In the genomic region with DNA sequence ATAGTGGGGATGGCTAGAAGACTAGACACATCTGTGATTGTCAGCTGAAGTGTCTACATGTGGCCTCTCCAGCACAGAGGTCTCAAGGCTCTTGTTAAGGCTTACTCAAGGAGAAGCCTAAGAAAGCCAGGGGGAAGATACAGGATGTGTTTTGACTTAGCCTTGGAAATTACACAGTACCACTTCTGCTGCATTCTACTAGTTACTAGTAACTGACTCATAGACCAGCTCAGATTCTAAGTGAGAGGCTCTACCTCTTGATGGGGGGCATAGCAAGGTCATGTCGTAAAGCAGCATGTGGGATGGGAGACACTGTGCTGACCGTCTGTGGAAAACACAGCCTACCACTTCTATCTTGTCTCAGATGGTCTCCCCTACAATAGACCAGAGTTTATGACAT, we compare ENCODE assay signal across 21 cellular contexts.
DNase-seq lines count a peak whose midpoint lies in the region; TF ChIP-seq lines count a peak whose summit lies in the region.
"Had no signal": no experiment of that assay in that cellular context is flagged by ENCODE, and none has a peak within 500 bp of the region (broad histone marks: within the 10 kb centered on the region; RNA-seq: fewer than 3 reads in every experiment).

No MANE protein-coding gene starts in this region.

- H3K9me2 ChIP-seq in GM23248 (ENCODE audit: insufficient read depth), result no peaks in the 10 kb centered on the region

- no peak overlapping the region for H3K9ac ChIP-seq in GM23248

- WGBS in GM23248 (ENCODE audit: low coverage in 1 of 2, low lambda C conversion rate in 2 of 2, missing lambda C conversion rate in 2 of 2), 2 experiments, result 37 to 44% methylated on average over 2 of the region's 2 CpGs

- TF ChIP-seq CTCF in AG04449 (IDR thresholded peaks at IDR 0.05; ENCODE audit: insufficient read depth, low read length, missing control alignments) (no peak), epithelial cell of esophagus (IDR thresholded peaks at IDR 0.05; ENCODE audit: insufficient read depth, low read depth, low read length, missing control alignments) (no peak), vagina (IDR thresholded peaks at IDR 0.05) (no peak)

- H3K4me2 ChIP-seq in GM23248 (ENCODE audit: unreplicated experiment), result no peak overlapping the region
- H3K4me2 ChIP-seq: GM23338 had no signal

- H3K27me3 ChIP-seq in GM23248 (replicated peaks; ENCODE audit: insufficient read depth) (no peaks in the 10 kb centered on the region), vagina (no peaks in the 10 kb centered on the region)
- H3K27me3 ChIP-seq: SJCRH30, uterus had no signal

- TF ChIP-seq POLR2A in vagina (IDR thresholded peaks at IDR 0.05), result no peak

- no peaks in the 10 kb centered on the region for H4K20me1 ChIP-seq in GM23248 (ENCODE audit: insufficient read depth)

- H2AFZ ChIP-seq in GM23248, result no peak overlapping the region
- H2AFZ ChIP-seq: GM23338 had no signal

- H3K9me3 ChIP-seq in GM23248 (ENCODE audit: low read depth) (no peaks in the 10 kb centered on the region), vagina (no peaks in the 10 kb centered on the region)
- H3K9me3 ChIP-seq: SJCRH30, uterus had no signal

- H3K27ac ChIP-seq in GM23248 (no peak overlapping the region), vagina (no peak overlapping the region)
- H3K27ac ChIP-seq: SJCRH30, uterus had no signal

- no peak overlapping the region for H3K4me3 ChIP-seq in AG04449 (ENCODE audit: low read depth, low read length)
- H3K4me3 ChIP-seq in GM23248, result no peak overlapping the region
- no peak overlapping the region for H3K4me3 ChIP-seq in epithelial cell of esophagus (ENCODE audit: low read length)
- H3K4me3 ChIP-seq in vagina, result no peak overlapping the region
- H3K4me3 ChIP-seq: GM23338, SJCRH30, uterus had no signal

- intact Hi-C loops in vagina (cut with DNase I), result no loop called here

- H3K36me3 ChIP-seq in GM23248 (ENCODE audit: low read depth) (no peaks in the 10 kb centered on the region), vagina (no peaks in the 10 kb centered on the region)
- H3K36me3 ChIP-seq: SJCRH30, uterus had no signal

- no peaks in the 10 kb centered on the region for H3K79me2 ChIP-seq in GM23248 (ENCODE audit: insufficient read depth)

- in situ Hi-C loops in GM23248 (cut with MboI), result no loop called here

- H3F3A ChIP-seq in GM23248 (ENCODE audit: insufficient read depth), result no peaks in the 10 kb centered on the region; the same call in 1 of the 2 replicates

- H3K4me1 ChIP-seq in GM23248 (ENCODE audit: insufficient read depth) (peaks cover 8% of the 10 kb centered on the region; the same call in 1 of the 2 replicates), vagina (no peaks in the 10 kb centered on the region)
- H3K4me1 ChIP-seq: SJCRH30, uterus had no signal

- DNase-seq in AG04449 (ENCODE audit: low read depth, low spot score), result peak; percentile 19
- DNase-seq in GM23248, result peak; percentile 56
- DNase-seq in NCI-H69 (lab: John Stamatoyannopoulos, UW), result peak; percentile 45
- DNase-seq in epithelial cell of esophagus (ENCODE audit: low read depth), result peak; percentile 37
- DNase-seq in GOT3 (lab: John Stamatoyannopoulos, UW), result no peak
- no peak for DNase-seq in ecto neural progenitor cell (ENCODE audit: low spot score)
- DNase-seq in SHP77 (lab: John Stamatoyannopoulos, UW), result no peak
- DNase-seq in vagina (ENCODE audit: extremely low spot score in 2 of 2), result no peak
- DNase-seq: activated CD4-positive, alpha-beta T cell treated with anti-CD3 and anti-CD28 coated beads, Interleukin-2, amount 10 ng/mL, durations not matched to agents 24 days and 14 days; CD4-positive, CD25-positive, alpha-beta regulatory T cell; central memory CD4-positive, alpha-beta T cell; DMS 273 treated with DMSO at 0.1 percent for 48 hours; midbrain; NCI-H1105; NCI-H2081 treated with DMSO at 0.1 percent for 48 hours; NCI-H526; nephron progenitor cell; posterior cingulate gyrus; SJCRH30; uterus had no signal

- CTCF ChIA-PET in AG04449 (lab: Yijun Ruan, JAX), result no interaction called here

- POLR2A ChIA-PET in AG04449 (lab: Yijun Ruan, JAX), result no interaction called here

Comparison
In these comparisons a context has a peak if more than half of its experiments do, and no peak if none do; other contexts are left out.
1. DNase-seq: peak in AG04449 (single experiment), GM23248 (single experiment), NCI-H69 (single experiment) and epithelial cell of esophagus (single experiment); none in GOT3 (single experiment), ecto neural progenitor cell (single experiment), SHP77 (0 of 2) and vagina (0 of 2).